ENCODE assay signal across 12 cellular contexts in genomic region chrX:45765726-45766125, GRCh38.
DNase-seq lines count a peak whose midpoint lies in the region; ATAC-seq and TF ChIP-seq lines count a peak whose summit lies in the region.
"Had no signal": no experiment of that assay in that cellular context is flagged by ENCODE, and none has a peak within 500 bp of the region (broad histone marks: within the 10 kb centered on the region; RNA-seq: fewer than 3 reads in every experiment).

No MANE protein-coding gene starts in this region.

- peak; percentile 25 for ATAC-seq in effector memory CD8-positive, alpha-beta T cell (replicated peaks)
- no peak for ATAC-seq in left colon
- ATAC-seq: mucosa of descending colon had no signal

- no peak for TF ChIP-seq CTCF in spleen (IDR thresholded peaks at IDR 0.05 in 8 of 11, conservative IDR thresholded peaks at IDR 0.05 in 3 of 11)

- H3K36me3 ChIP-seq in spleen = no peaks in the 10 kb centered on the region
- H3K36me3 ChIP-seq: cardiac muscle cell had no signal

- POLR2A ChIA-PET in activated CD4-positive, alpha-beta T cell treated with anti-CD3 and anti-CD28 coated beads, Interleukin-2, amount 10 ng/mL, durations not matched to agents 7 days and 5 days (lab: Charles Lee) = no interaction called here

- peaks cover 38% of the 10 kb centered on the region for H3K36me3 Mint-ChIP-seq in activated CD4-positive, alpha-beta T cell treated with anti-CD3 and anti-CD28 coated beads, Interleukin-2, amount 10 ng/mL, durations not matched to agents 7 days and 5 days (ENCODE audit: low read depth)
- H3K36me3 Mint-ChIP-seq in effector memory CD8-positive, alpha-beta T cell (ENCODE audit: insufficient read depth) = peaks cover 8% of the 10 kb centered on the region

- intact Hi-C loops in spleen (cut with DNase I; ENCODE audit: low total_unique reads) (no loop called here), posterior cingulate gyrus (cut with DNase I) (no loop called here), left colon (cut with DNase I, micrococcal nuclease) (no loop called here)

- H3K4me1 Mint-ChIP-seq in activated CD4-positive, alpha-beta T cell treated with anti-CD3 and anti-CD28 coated beads, Interleukin-2, amount 10 ng/mL, durations not matched to agents 7 days and 5 days = peaks cover 58% of the 10 kb centered on the region
- peaks cover 20 to 48% of the 10 kb centered on the region in 2 donors for H3K4me1 Mint-ChIP-seq in effector memory CD8-positive, alpha-beta T cell (ENCODE audit: low read depth in 2 of 2)

- peaks cover 0 to 12% (median 0%) of the 10 kb centered on the region in 7 donors for H3K27me3 ChIP-seq in spleen (replicated peaks in 1 of 7)
- H3K27me3 ChIP-seq: cardiac muscle cell had no signal

- H3K27ac Mint-ChIP-seq in activated CD4-positive, alpha-beta T cell treated with anti-CD3 and anti-CD28 coated beads, Interleukin-2, amount 10 ng/mL, durations not matched to agents 7 days and 5 days = no peak overlapping the region
- H3K27ac Mint-ChIP-seq in effector memory CD8-positive, alpha-beta T cell = peak overlapping the region in 1 of 2 donors; percentile 94

- DNase-seq in activated CD4-positive, alpha-beta T cell treated with anti-CD3 and anti-CD28 coated beads, Interleukin-2, amount 10 ng/mL, durations not matched to agents 7 days and 5 days = no peak
- no peak for DNase-seq in activated CD4-positive, alpha-beta T cell treated with anti-CD3 and anti-CD28 coated beads, Interleukin-2, amount 50 U/mL, for 4 hours
- peak; percentile 40 for DNase-seq in RPMI7951 (ENCODE audit: low read depth)
- no peak for DNase-seq in effector memory CD8-positive, alpha-beta T cell
- no peak for DNase-seq in spleen
- no peak for DNase-seq in posterior cingulate gyrus
- no peak for DNase-seq in AML-193 (lab: John Stamatoyannopoulos, UW)
- DNase-seq in left colon = no peak
- DNase-seq: activated CD4-positive, alpha-beta T cell treated with anti-CD3 and anti-CD28 coated beads, Interleukin-2, amount 50 U/mL, for 48 hours; mucosa of descending colon; NCI-H2029 treated with DMSO at 0.1 percent for 48 hours had no signal

- CTCF ChIA-PET in activated CD4-positive, alpha-beta T cell treated with anti-CD3 and anti-CD28 coated beads, Interleukin-2, amount 10 ng/mL, durations not matched to agents 7 days and 5 days (lab: Charles Lee) = no interaction called here

- peak overlapping the region in 1 of 8 donors; percentile 65 for H3K4me3 ChIP-seq in spleen
- H3K4me3 ChIP-seq: cardiac muscle cell, mucosa of descending colon had no signal

- WGBS in spleen, 5 donors = 18 to 65% (median 61%) methylated on average over 3 to 4 of the region's 4 CpGs

- TF ChIP-seq POLR2A in spleen (IDR thresholded peaks at IDR 0.05) = no peak

- no peaks in the 10 kb centered on the region for H3K9me3 ChIP-seq in spleen
- H3K9me3 ChIP-seq: mucosa of descending colon had no signal

- peak overlapping the region; percentile 13 for H3K4me3 Mint-ChIP-seq in activated CD4-positive, alpha-beta T cell treated with anti-CD3 and anti-CD28 coated beads, Interleukin-2, amount 10 ng/mL, durations not matched to agents 7 days and 5 days
- peak overlapping the region; percentile 53 to 78 for H3K4me3 Mint-ChIP-seq in effector memory CD8-positive, alpha-beta T cell

- no peaks in the 10 kb centered on the region for H3K9me3 Mint-ChIP-seq in activated CD4-positive, alpha-beta T cell treated with anti-CD3 and anti-CD28 coated beads, Interleukin-2, amount 10 ng/mL, durations not matched to agents 7 days and 5 days
- H3K9me3 Mint-ChIP-seq in effector memory CD8-positive, alpha-beta T cell = no peaks in the 10 kb centered on the region

- H3K4me1 ChIP-seq in spleen = peaks cover 2 to 81% (median 46%) of the 10 kb centered on the region in 6 donors

- no peaks in the 10 kb centered on the region for H3K27me3 Mint-ChIP-seq in activated CD4-positive, alpha-beta T cell treated with anti-CD3 and anti-CD28 coated beads, Interleukin-2, amount 10 ng/mL, durations not matched to agents 7 days and 5 days
- no peaks in the 10 kb centered on the region for H3K27me3 Mint-ChIP-seq in effector memory CD8-positive, alpha-beta T cell

- H3K27ac ChIP-seq in spleen = peak overlapping the region in 6 of 8 donors; percentile 34 to 88 (median 86)
- H3K27ac ChIP-seq: cardiac muscle cell had no signal
